Comparison of ENCODE assay signal across 1 cellular context in the genomic region with DNA sequence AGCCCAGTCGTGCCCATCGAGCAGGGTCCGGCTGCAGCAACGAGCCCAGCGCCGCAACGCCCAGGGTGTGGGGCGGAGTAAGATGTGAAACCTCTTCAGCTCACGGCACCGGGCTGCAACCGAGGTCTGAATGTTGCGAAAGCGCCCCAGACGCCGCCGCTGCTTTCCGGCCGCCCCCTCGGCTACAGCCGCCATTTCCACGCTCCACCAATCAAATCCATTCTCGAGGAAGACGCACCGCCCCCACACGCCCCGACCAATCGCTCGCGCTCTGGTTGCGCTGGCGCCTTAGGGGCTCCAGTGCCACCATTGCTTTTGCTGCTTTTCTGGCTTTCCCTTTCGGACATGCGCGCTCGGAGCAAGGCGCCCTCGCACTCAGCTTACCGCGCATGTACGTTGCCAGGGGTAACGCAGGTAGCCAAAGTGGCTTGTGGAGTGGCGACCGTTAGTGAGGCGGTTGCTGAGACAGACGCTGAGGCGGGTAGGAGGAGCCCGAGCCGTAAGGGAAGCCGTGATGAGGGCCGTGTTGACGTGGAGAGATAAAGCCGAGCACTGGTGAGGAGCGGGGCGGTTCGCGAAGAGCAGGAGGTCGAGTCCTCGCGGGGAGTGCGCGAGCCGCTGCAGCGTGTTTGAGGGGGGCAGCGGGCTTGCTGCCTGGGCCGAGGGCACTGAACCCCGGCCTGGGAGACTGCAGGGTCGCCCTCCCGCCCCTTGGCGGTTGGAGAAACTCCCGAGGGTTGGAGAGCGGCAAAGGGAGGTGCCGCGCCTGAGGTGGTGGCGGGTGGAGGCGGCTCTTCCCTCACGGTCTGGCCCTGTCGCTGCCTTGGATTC.
TF ChIP-seq lines count a peak whose summit lies in the region.

A gene with protein sequence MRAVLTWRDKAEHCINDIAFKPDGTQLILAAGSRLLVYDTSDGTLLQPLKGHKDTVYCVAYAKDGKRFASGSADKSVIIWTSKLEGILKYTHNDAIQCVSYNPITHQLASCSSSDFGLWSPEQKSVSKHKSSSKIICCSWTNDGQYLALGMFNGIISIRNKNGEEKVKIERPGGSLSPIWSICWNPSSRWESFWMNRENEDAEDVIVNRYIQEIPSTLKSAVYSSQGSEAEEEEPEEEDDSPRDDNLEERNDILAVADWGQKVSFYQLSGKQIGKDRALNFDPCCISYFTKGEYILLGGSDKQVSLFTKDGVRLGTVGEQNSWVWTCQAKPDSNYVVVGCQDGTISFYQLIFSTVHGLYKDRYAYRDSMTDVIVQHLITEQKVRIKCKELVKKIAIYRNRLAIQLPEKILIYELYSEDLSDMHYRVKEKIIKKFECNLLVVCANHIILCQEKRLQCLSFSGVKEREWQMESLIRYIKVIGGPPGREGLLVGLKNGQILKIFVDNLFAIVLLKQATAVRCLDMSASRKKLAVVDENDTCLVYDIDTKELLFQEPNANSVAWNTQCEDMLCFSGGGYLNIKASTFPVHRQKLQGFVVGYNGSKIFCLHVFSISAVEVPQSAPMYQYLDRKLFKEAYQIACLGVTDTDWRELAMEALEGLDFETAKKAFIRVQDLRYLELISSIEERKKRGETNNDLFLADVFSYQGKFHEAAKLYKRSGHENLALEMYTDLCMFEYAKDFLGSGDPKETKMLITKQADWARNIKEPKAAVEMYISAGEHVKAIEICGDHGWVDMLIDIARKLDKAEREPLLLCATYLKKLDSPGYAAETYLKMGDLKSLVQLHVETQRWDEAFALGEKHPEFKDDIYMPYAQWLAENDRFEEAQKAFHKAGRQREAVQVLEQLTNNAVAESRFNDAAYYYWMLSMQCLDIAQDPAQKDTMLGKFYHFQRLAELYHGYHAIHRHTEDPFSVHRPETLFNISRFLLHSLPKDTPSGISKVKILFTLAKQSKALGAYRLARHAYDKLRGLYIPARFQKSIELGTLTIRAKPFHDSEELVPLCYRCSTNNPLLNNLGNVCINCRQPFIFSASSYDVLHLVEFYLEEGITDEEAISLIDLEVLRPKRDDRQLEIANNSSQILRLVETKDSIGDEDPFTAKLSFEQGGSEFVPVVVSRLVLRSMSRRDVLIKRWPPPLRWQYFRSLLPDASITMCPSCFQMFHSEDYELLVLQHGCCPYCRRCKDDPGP (plus strand): TSS at position 408 of the 831 bp plus-strand sequence. CDS start 107 bp downstream, at position 515.
A gene (minus strand): TSS at position 132 of the 831 bp plus-strand sequence. CDS start 115 bp downstream, at position 17.

TF ChIP-seq in GM12878, 131 proteins besides CTCF, POLR2A, EP300 and RAD21 (continued from another document):
- TF ChIP-seq, protein P1, sequence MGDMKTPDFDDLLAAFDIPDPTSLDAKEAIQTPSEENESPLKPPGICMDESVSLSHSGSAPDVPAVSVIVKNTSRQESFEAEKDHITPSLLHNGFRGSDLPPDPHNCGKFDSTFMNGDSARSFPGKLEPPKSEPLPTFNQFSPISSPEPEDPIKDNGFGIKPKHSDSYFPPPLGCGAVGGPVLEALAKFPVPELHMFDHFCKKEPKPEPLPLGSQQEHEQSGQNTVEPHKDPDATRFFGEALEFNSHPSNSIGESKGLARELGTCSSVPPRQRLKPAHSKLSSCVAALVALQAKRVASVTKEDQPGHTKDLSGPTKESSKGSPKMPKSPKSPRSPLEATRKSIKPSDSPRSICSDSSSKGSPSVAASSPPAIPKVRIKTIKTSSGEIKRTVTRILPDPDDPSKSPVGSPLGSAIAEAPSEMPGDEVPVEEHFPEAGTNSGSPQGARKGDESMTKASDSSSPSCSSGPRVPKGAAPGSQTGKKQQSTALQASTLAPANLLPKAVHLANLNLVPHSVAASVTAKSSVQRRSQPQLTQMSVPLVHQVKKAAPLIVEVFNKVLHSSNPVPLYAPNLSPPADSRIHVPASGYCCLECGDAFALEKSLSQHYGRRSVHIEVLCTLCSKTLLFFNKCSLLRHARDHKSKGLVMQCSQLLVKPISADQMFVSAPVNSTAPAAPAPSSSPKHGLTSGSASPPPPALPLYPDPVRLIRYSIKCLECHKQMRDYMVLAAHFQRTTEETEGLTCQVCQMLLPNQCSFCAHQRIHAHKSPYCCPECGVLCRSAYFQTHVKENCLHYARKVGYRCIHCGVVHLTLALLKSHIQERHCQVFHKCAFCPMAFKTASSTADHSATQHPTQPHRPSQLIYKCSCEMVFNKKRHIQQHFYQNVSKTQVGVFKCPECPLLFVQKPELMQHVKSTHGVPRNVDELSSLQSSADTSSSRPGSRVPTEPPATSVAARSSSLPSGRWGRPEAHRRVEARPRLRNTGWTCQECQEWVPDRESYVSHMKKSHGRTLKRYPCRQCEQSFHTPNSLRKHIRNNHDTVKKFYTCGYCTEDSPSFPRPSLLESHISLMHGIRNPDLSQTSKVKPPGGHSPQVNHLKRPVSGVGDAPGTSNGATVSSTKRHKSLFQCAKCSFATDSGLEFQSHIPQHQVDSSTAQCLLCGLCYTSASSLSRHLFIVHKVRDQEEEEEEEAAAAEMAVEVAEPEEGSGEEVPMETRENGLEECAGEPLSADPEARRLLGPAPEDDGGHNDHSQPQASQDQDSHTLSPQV (IDR thresholded peaks at IDR 0.05), result no peak
- peak; percentile 75 for TF ChIP-seq NRF1 (conservative IDR thresholded peaks at IDR 0.05; ENCODE audit: low read depth, low read length)
- peak; percentile 94 for TF ChIP-seq POLR2AphosphoS5 (IDR thresholded peaks at IDR 0.05; ENCODE audit: low read length)
- TF ChIP-seq POLR2AphosphoS2 (IDR thresholded peaks at IDR 0.05; ENCODE audit: low read depth, low read length), result peak; percentile 73; the same call in 1 of the 2 replicates
- TF ChIP-seq, protein P2, sequence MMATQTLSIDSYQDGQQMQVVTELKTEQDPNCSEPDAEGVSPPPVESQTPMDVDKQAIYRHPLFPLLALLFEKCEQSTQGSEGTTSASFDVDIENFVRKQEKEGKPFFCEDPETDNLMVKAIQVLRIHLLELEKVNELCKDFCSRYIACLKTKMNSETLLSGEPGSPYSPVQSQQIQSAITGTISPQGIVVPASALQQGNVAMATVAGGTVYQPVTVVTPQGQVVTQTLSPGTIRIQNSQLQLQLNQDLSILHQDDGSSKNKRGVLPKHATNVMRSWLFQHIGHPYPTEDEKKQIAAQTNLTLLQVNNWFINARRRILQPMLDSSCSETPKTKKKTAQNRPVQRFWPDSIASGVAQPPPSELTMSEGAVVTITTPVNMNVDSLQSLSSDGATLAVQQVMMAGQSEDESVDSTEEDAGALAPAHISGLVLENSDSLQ (IDR thresholded peaks at IDR 0.05), result peak; percentile 51
- TF ChIP-seq DPF2 (IDR thresholded peaks at IDR 0.05), result peak; percentile 59
- TF ChIP-seq SMAD1 (IDR thresholded peaks at IDR 0.05; ENCODE audit: low read depth, partially characterized antibody), result no peak
- TF ChIP-seq, protein P3, sequence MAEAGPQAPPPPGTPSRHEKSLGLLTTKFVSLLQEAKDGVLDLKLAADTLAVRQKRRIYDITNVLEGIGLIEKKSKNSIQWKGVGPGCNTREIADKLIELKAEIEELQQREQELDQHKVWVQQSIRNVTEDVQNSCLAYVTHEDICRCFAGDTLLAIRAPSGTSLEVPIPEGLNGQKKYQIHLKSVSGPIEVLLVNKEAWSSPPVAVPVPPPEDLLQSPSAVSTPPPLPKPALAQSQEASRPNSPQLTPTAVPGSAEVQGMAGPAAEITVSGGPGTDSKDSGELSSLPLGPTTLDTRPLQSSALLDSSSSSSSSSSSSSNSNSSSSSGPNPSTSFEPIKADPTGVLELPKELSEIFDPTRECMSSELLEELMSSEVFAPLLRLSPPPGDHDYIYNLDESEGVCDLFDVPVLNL (IDR thresholded peaks at IDR 0.05; ENCODE audit: low read depth, low read length), result no peak
- TF ChIP-seq SMARCA5 (IDR thresholded peaks at IDR 0.05), result 0 out of 2 replicates have a peak, but pooled peaks have one; percentile 68
- no peak for TF ChIP-seq MYC (IDR thresholded peaks at IDR 0.05; ENCODE audit: insufficient read depth, insufficient read length, insufficient replicate concordance, low read length, severe bottlenecking)
- TF ChIP-seq FOXK2 (IDR thresholded peaks at IDR 0.05), result no peak
